ENCODE assay signal across 1 cellular context in genomic region chr22:50533856-50534711, GRCh38.
TF ChIP-seq lines count a peak whose summit lies in the region.

No MANE protein-coding gene starts in this region.

TF ChIP-seq in H1, 55 proteins besides CTCF, POLR2A, EP300 and RAD21:
- peak; percentile 83 for TF ChIP-seq SRF (IDR thresholded peaks at IDR 0.05; ENCODE audit: low read depth, low read length)
TF ChIP-seq in H1: peak in this region for 1; not testable (repeated sequence) for 54.
